10 cellular contexts compared by ENCODE assay signal in genomic region chr12:46364777-46365580, GRCh38. TPM values are rescaled to one million over a fixed set of nuclear protein-coding genes. Genes with fewer than 3 reads are reported as not detected.
DNase-seq lines count a peak whose midpoint lies in the region; ATAC-seq and TF ChIP-seq lines count a peak whose summit lies in the region.
"Had no signal": no experiment of that assay in that cellular context is flagged by ENCODE, and none has a peak within 500 bp of the region (broad histone marks: within the 10 kb centered on the region; RNA-seq: fewer than 3 reads in every experiment).

No MANE protein-coding gene starts in this region.

- H3K9ac ChIP-seq in SK-N-SH: peak overlapping the region; percentile 16; the same call in 1 of the 2 replicates

- H3K4me2 ChIP-seq in SK-N-SH: peak overlapping the region; percentile 86

- no peak overlapping the region for H2AFZ ChIP-seq in SK-N-SH (ENCODE audit: low read depth)

- no peaks in the 10 kb centered on the region for H3K9me2 ChIP-seq in SK-N-SH

- H3F3A ChIP-seq in SK-N-SH (replicated peaks; ENCODE audit: insufficient read depth): peaks cover 100% of the 10 kb centered on the region

- H3K4me1 ChIP-seq in SK-N-SH (ENCODE audit: control insufficient read depth in 1 of 2, insufficient read depth in 2 of 2, low read depth in 1 of 2, low read length in 1 of 2) (peaks cover 9 to 54% of the 10 kb centered on the region in 2 experiments), foreskin keratinocyte (peaks cover 45% of the 10 kb centered on the region)

- peaks cover 100% of the 10 kb centered on the region for H4K20me1 ChIP-seq in SK-N-SH (ENCODE audit: insufficient read depth)

- peak; percentile 34 for ATAC-seq in foreskin keratinocyte
- no peak for ATAC-seq in HG02884 (IDR thresholded peaks at IDR 0.05; ENCODE audit: unreplicated experiment)
- ATAC-seq in HG03439 (IDR thresholded peaks at IDR 0.05; ENCODE audit: unreplicated experiment): no peak

- WGBS in SK-N-SH (ENCODE audit: low lambda C conversion rate): 45% methylated on average over 3 of the region's 3 CpGs

- CTCF ChIA-PET in SK-N-SH (lab: Yijun Ruan, JAX): interaction anchor here (0.7 to 1.3 kb wide), 3 partner anchors 8 to 1040 kb away, joined by 3 read pairs; no protein-coding TSS in a partner anchor

- H3K27ac ChIP-seq in SK-N-SH (ENCODE audit: low read depth in 2 of 2, low read length in 1 of 2) (peak overlapping the region in 1 of 2 experiments; percentile 94; a peak in 3 of 4 replicates), foreskin keratinocyte (peak overlapping the region; percentile 25)

- TF ChIP-seq RAD21 in SK-N-SH (IDR thresholded peaks at IDR 0.05; ENCODE audit: low read length): no peak

- no peaks in the 10 kb centered on the region for H3K27me3 ChIP-seq in SK-N-SH (ENCODE audit: insufficient read depth)
- H3K27me3 ChIP-seq in foreskin keratinocyte: no peaks in the 10 kb centered on the region

- TF ChIP-seq EP300 in SK-N-SH (IDR thresholded peaks at IDR 0.05; ENCODE audit: borderline replicate concordance in 1 of 2, low read depth in 1 of 2, low read length in 1 of 2): no peak

- H3K4me3 ChIP-seq in GM12865 (ENCODE audit: low read depth, low read length) (no peak overlapping the region), SK-N-SH (ENCODE audit: low read depth in 2 of 2, low read length in 1 of 2) (peak overlapping the region in 1 of 2 experiments; percentile 82; a peak in 1 of 4 replicates)

- peaks cover 75% of the 10 kb centered on the region for H3K79me2 ChIP-seq in SK-N-SH (ENCODE audit: insufficient read depth)

- H3K36me3 ChIP-seq in SK-N-SH (replicated peaks in 1 of 2; ENCODE audit: control insufficient read depth in 1 of 2, insufficient read depth in 2 of 2, low read length in 1 of 2): peaks cover 99 to 100% of the 10 kb centered on the region in 2 experiments

- POLR2A ChIA-PET in SK-N-SH (lab: Yijun Ruan, JAX): no interaction called here

- H3K9me3 ChIP-seq in SK-N-SH: no peaks in the 10 kb centered on the region

- TF ChIP-seq CTCF in GM12865 (IDR thresholded peaks at IDR 0.05; ENCODE audit: insufficient read depth, low read depth, low read length, missing control alignments) (no peak), SK-N-SH (IDR thresholded peaks at IDR 0.05) (no peak), foreskin keratinocyte (conservative IDR thresholded peaks at IDR 0.05) (no peak)

- DNase-seq in GM12865 (ENCODE audit: low read depth): peak; percentile 41
- no peak for DNase-seq in SK-N-SH
- peak in 1 of 2 donors; percentile 61 for DNase-seq in foreskin keratinocyte
- peak; percentile 63 for DNase-seq in putamen (ENCODE audit: low spot score)
- no peak for DNase-seq in MV-4-11 (lab: John Stamatoyannopoulos, UW)
- no peak for DNase-seq in NCI-H2029 treated with DMSO at 0.1 percent for 48 hours (lab: John Stamatoyannopoulos, UW)
- DNase-seq: NCI-H446 treated with DMSO at 0.1 percent for 48 hours; stimulated activated CD4-positive, alpha-beta T cell treated with anti-CD3 and anti-CD28 coated beads, Interleukin-4, amount 100 ng/mL, for 1 hour had no signal

TF ChIP-seq in SK-N-SH, 30 proteins besides CTCF, POLR2A, EP300 and RAD21:
- TF ChIP-seq FOXJ3 (CRISPR knock-in tag; IDR thresholded peaks at IDR 0.05): no peak
- no peak for TF ChIP-seq USF1 (IDR thresholded peaks at IDR 0.05; ENCODE audit: borderline replicate concordance, low read depth)
- peak; percentile 77 for TF ChIP-seq NFIC (IDR thresholded peaks at IDR 0.05; ENCODE audit: borderline replicate concordance)
- TF ChIP-seq FOSL2 (IDR thresholded peaks at IDR 0.05; ENCODE audit: borderline replicate concordance, low read depth): peak; percentile 29; the same call in 1 of the 2 replicates
- TF ChIP-seq JUND (IDR thresholded peaks at IDR 0.05): peak; percentile 34; the same call in 1 of the 2 replicates
- TF ChIP-seq FOXM1 (IDR thresholded peaks at IDR 0.05; ENCODE audit: low read depth): no peak
- TF ChIP-seq SIN3A (IDR thresholded peaks at IDR 0.05; ENCODE audit: borderline replicate concordance, low read depth, low read length): peak; percentile 56; the same call in 1 of the 2 replicates
- no peak for TF ChIP-seq IRF3 (IDR thresholded peaks at IDR 0.05; ENCODE audit: low read depth, low read length)
- TF ChIP-seq TCF12 (IDR thresholded peaks at IDR 0.05): peak; percentile 41; the same call in 1 of the 2 replicates
TF ChIP-seq in SK-N-SH: peak in this region for 5.

RNA-seq across cellular contexts. Expression of gene SLC38A2, which starts 7.6 kb away (rescaled TPM):
- polyA plus RNA-seq in SK-N-SH (2012; rRNA removed) (135 and 191 TPM in 2 replicates), foreskin keratinocyte (74.9 and 102 TPM in 2 replicates)
- 133 and 142 TPM in 2 replicates for polyA plus RNA-seq in SK-N-SH (2012; cell fraction: cytosol; rRNA removed)
- 395 and 464 TPM in 2 replicates for polyA plus RNA-seq in SK-N-SH (2012; cell fraction: nucleus; rRNA removed)
- 385 and 423 TPM in 2 replicates for total RNA-seq in foreskin keratinocyte

Comparison
In these comparisons a context has a peak if more than half of its experiments do, and no peak if none do; other contexts are left out.
1. DNase-seq: peak in GM12865 (single experiment) and putamen (single experiment); none in SK-N-SH (single experiment), MV-4-11 (single experiment) and NCI-H2029 treated with DMSO at 0.1 percent for 48 hours (single experiment).